25 cellular contexts compared by ENCODE assay signal in the genomic region with DNA sequence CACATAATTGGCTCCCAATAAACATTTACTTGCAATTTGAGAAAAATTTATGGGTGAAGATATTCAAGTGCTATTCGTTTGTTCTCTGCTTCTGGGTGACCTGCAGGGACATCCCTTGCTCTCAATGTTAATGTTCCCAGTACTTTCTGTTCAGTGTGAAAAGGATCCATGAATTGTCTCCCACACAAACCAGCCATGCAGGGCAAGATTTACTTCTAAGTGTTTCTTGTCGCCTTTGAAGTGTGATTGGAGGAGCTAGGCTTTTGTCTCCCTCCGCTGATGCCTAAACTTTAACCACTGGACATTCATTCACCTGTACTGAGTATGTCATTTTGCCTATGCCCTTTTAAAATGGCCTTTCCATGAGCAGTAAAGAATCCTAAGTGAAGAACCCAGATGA.
"Had no signal": no experiment of that assay in that cellular context is flagged by ENCODE, and none has a peak within 500 bp of the region (broad histone marks: within the 10 kb centered on the region; RNA-seq: fewer than 3 reads in every experiment).

No MANE protein-coding gene starts in this region.

- H3K9me3 ChIP-seq: MG63, SJSA1 had no signal

- DNase-seq: IMR-90, Karpas-422, KG1, MG63, NCI-H1092, NCI-H1105 treated with DMSO at 0.1 percent for 48 hours, NCI-H1417 treated with DMSO at 0.1 percent for 48 hours, NCI-H146, NCI-H1694 treated with DMSO at 0.1 percent for 48 hours, NCI-H1930, NCI-H2081 treated with DMSO at 0.1 percent for 48 hours, NCI-H2171, NCI-H226, NCI-H446, NCI-H510A, NCI-H524 treated with DMSO at 0.1 percent for 48 hours, NCI-H69, NCI-H774, Right ventricle myocardium superior, RPMI8226, SIG-M5 had no signal

- H3K27ac ChIP-seq: SJSA1, SK-N-MC had no signal

- H3K27me3 ChIP-seq: MG63, SJSA1 had no signal

- ATAC-seq: HepG2 had no signal

- H3K4me1 ChIP-seq: SJSA1 had no signal

- FAIRE-seq: HepG2, RCC 7860 had no signal

- H3K36me3 ChIP-seq: MG63, SJSA1 had no signal

- H3K4me3 ChIP-seq: MG63, SJSA1, SK-N-MC had no signal
